13 cellular contexts compared by ENCODE assay signal in the genomic region with DNA sequence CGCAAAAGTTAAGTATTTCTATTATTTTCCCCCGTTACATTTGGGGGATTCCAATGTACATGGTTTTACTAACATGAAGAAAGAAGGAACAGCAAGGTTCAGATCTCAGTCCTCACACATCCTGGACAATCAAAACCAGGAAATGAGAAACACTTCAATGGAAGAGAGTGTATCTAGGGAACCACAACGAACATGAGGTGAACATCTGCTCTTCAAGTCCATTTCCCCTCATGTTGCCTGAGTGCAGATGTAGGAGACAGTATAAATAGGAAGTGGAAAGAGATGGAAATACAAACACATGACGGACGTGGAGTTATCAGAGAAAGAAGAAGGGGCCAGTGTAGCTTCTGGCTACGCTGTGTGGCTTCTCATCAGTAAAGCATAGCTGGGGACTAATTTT. TPM values are rescaled to one million over a fixed set of nuclear protein-coding genes. Genes with fewer than 3 reads are reported as not detected.
DNase-seq lines count a peak whose midpoint lies in the region; ATAC-seq and TF ChIP-seq lines count a peak whose summit lies in the region.
"Had no signal": no experiment of that assay in that cellular context is flagged by ENCODE, and none has a peak within 500 bp of the region (broad histone marks: within the 10 kb centered on the region; RNA-seq: fewer than 3 reads in every experiment).

No MANE protein-coding gene starts in this region.

- H2AFZ ChIP-seq in mesenchymal stem cell (ENCODE audit: low read depth, low read length) = peak overlapping the region; percentile 27
- H2AFZ ChIP-seq: parathyroid adenoma had no signal

- no peak overlapping the region for H3K4me3 Mint-ChIP-seq in activated CD4-positive, alpha-beta T cell treated with anti-CD3 and anti-CD28 coated beads for 36 hours
- no peak overlapping the region for H3K4me3 Mint-ChIP-seq in effector memory CD8-positive, alpha-beta T cell

- H4K8ac ChIP-seq in mesenchymal stem cell (ENCODE audit: low read length) = peak overlapping the region; percentile 45

- H3K4me1 Mint-ChIP-seq in activated CD4-positive, alpha-beta T cell treated with anti-CD3 and anti-CD28 coated beads for 36 hours = no peaks in the 10 kb centered on the region
- H3K4me1 Mint-ChIP-seq in effector memory CD8-positive, alpha-beta T cell (ENCODE audit: low read depth in 2 of 2) = no peaks in the 10 kb centered on the region

- H3K4me2 ChIP-seq in mesenchymal stem cell (ENCODE audit: low read length, poor library complexity, severe bottlenecking) = no peak overlapping the region

- no peaks in the 10 kb centered on the region for H3K9me3 ChIP-seq in mesenchymal stem cell (ENCODE audit: control insufficient read depth, low read length)
- H3K9me3 ChIP-seq: Caco-2, spleen had no signal

- no peak overlapping the region for H4K91ac ChIP-seq in mesenchymal stem cell (ENCODE audit: low read length)

- no peaks in the 10 kb centered on the region for H3K36me3 ChIP-seq in mesenchymal stem cell (ENCODE audit: control insufficient read depth in 1 of 2, insufficient read depth in 2 of 2, low read depth in 1 of 2, low read length in 2 of 2)
- H3K36me3 ChIP-seq: spleen had no signal

- H3K9ac ChIP-seq in mesenchymal stem cell (ENCODE audit: low read length) = no peak overlapping the region
- H3K9ac ChIP-seq: parathyroid adenoma had no signal

- H3K18ac ChIP-seq in mesenchymal stem cell (ENCODE audit: low read depth in 1 of 2, low read length in 2 of 2) = peak overlapping the region in 1 of 2 experiments; percentile 62

- H3K79me1 ChIP-seq in mesenchymal stem cell (replicated peaks; ENCODE audit: low read length, poor library complexity, severe bottlenecking) = no peaks in the 10 kb centered on the region

- TF ChIP-seq CTCF in astrocyte of the spinal cord (IDR thresholded peaks at IDR 0.05; ENCODE audit: low read depth, low read length) = no peak

- H3K27me3 ChIP-seq in mesenchymal stem cell (ENCODE audit: control insufficient read depth in 1 of 2, insufficient read depth in 1 of 2, low read length in 2 of 2) = no peaks in the 10 kb centered on the region
- H3K27me3 ChIP-seq: spleen had no signal

- 40% methylated on average over 4 of the region's 6 CpGs for WGBS in mesenchymal stem cell

- no peaks in the 10 kb centered on the region for H3K36me3 Mint-ChIP-seq in activated CD4-positive, alpha-beta T cell treated with anti-CD3 and anti-CD28 coated beads for 36 hours (ENCODE audit: low read depth)
- no peaks in the 10 kb centered on the region for H3K36me3 Mint-ChIP-seq in effector memory CD8-positive, alpha-beta T cell (ENCODE audit: insufficient read depth)

- no peak overlapping the region for H3K27ac Mint-ChIP-seq in activated CD4-positive, alpha-beta T cell treated with anti-CD3 and anti-CD28 coated beads for 36 hours
- no peak overlapping the region for H3K27ac Mint-ChIP-seq in effector memory CD8-positive, alpha-beta T cell

- no peak for ATAC-seq in activated CD4-positive, alpha-beta T cell treated with anti-CD3 and anti-CD28 coated beads for 36 hours
- no peak for ATAC-seq in effector memory CD8-positive, alpha-beta T cell (replicated peaks)

- H3K23ac ChIP-seq in mesenchymal stem cell (ENCODE audit: low read length in 2 of 2) = no peak overlapping the region

- H2AK5ac ChIP-seq in mesenchymal stem cell (ENCODE audit: low read length, severe bottlenecking) = peak overlapping the region; percentile 2

- no peak overlapping the region for H2BK120ac ChIP-seq in mesenchymal stem cell (ENCODE audit: low read depth, low read length)

- H3K4ac ChIP-seq in mesenchymal stem cell (ENCODE audit: low read depth in 1 of 2, low read length in 2 of 2) = peak overlapping the region in 1 of 2 experiments; percentile 86

- no peak overlapping the region for H3K27ac ChIP-seq in mesenchymal stem cell (ENCODE audit: low read length, poor library complexity, severe bottlenecking)
- H3K27ac ChIP-seq: parathyroid adenoma, spleen had no signal

- H3K4me1 ChIP-seq in mesenchymal stem cell (ENCODE audit: control insufficient read depth, insufficient read depth, low read depth, low read length) = no peaks in the 10 kb centered on the region
- H3K4me1 ChIP-seq: Caco-2, spleen had no signal

- DNase-seq in NCI-H1417 (lab: John Stamatoyannopoulos, UW) = peak; percentile 0 to 30 (median 9)
- no peak for DNase-seq in NCI-H1417 treated with DMSO at 0.1 percent for 48 hours (lab: John Stamatoyannopoulos, UW)
- DNase-seq in NCI-H146 (lab: John Stamatoyannopoulos, UW) = peak; percentile 22
- peak; percentile 31 for DNase-seq in astrocyte of the spinal cord (ENCODE audit: low read depth, low spot score)
- peak; percentile 59 for DNase-seq in mesenchymal stem cell
- DNase-seq in activated CD4-positive, alpha-beta T cell treated with anti-CD3 and anti-CD28 coated beads for 36 hours = no peak
- DNase-seq in NCI-H1436 (lab: John Stamatoyannopoulos, UW) = no peak
- no peak for DNase-seq in effector memory CD8-positive, alpha-beta T cell
- DNase-seq: activated CD4-positive, alpha-beta T cell treated with anti-CD3 and anti-CD28 coated beads, Interleukin-2, amount 50 U/mL, for 4 hours; Caco-2; spleen; T-helper 9 cell had no signal

- intact Hi-C loops in activated CD4-positive, alpha-beta T cell treated with anti-CD3 and anti-CD28 coated beads for 36 hours (cut with DNase I, micrococcal nuclease) = no loop called here

- H3K4me3 ChIP-seq in astrocyte of the spinal cord (ENCODE audit: low read depth, low read length) = no peak overlapping the region
- no peak overlapping the region for H3K4me3 ChIP-seq in mesenchymal stem cell (ENCODE audit: insufficient read depth in 1 of 2, low read depth in 1 of 2, low read length in 2 of 2)
- H3K4me3 ChIP-seq: spleen had no signal

- H3K9me3 Mint-ChIP-seq in activated CD4-positive, alpha-beta T cell treated with anti-CD3 and anti-CD28 coated beads for 36 hours (ENCODE audit: low read depth) = no peaks in the 10 kb centered on the region
- H3K9me3 Mint-ChIP-seq in effector memory CD8-positive, alpha-beta T cell = no peaks in the 10 kb centered on the region

- H3K27me3 Mint-ChIP-seq in activated CD4-positive, alpha-beta T cell treated with anti-CD3 and anti-CD28 coated beads for 36 hours = peaks cover 16% of the 10 kb centered on the region
- peaks cover 20 to 27% of the 10 kb centered on the region in 2 donors for H3K27me3 Mint-ChIP-seq in effector memory CD8-positive, alpha-beta T cell

- CTCF ChIA-PET in activated CD4-positive, alpha-beta T cell treated with anti-CD3 and anti-CD28 coated beads for 36 hours (lab: Charles Lee) = interaction anchor here (0.6 to 0.9 kb wide), 2 partner anchors 9 to 181 kb away, joined by 3 read pairs; no protein-coding TSS in a partner anchor

- no peak overlapping the region for H2BK5ac ChIP-seq in mesenchymal stem cell (ENCODE audit: low read depth, low read length, poor library complexity, severe bottlenecking)

- POLR2A ChIA-PET in activated CD4-positive, alpha-beta T cell treated with anti-CD3 and anti-CD28 coated beads for 36 hours (lab: Charles Lee) = no interaction called here

- no peak overlapping the region for H2BK15ac ChIP-seq in mesenchymal stem cell (ENCODE audit: low read depth, poor library complexity, severe bottlenecking)

- peak overlapping the region in 1 of 2 experiments; percentile 84 for H2BK12ac ChIP-seq in mesenchymal stem cell (ENCODE audit: low read length in 2 of 2)

- in situ Hi-C loops in astrocyte of the spinal cord (cut with HindIII; ENCODE audit: low sequenced_read_pairs) = no loop called here

- H3K14ac ChIP-seq in mesenchymal stem cell (ENCODE audit: low read length in 2 of 2) = no peak overlapping the region

RNA-seq across cellular contexts. Expression of gene CHN1, which starts 52.6 kb away (rescaled TPM):
- 21.7 TPM for polyA plus RNA-seq in mesenchymal stem cell (2013, experiment 1 of 2)
- polyA plus RNA-seq in mesenchymal stem cell (2013, experiment 2 of 2) = 20.5 TPM
- 1 to 10 TPM; 3.8 TPM for total RNA-seq in activated CD4-positive, alpha-beta T cell treated with anti-CD3 and anti-CD28 coated beads for 36 hours

Comparison
In these comparisons a context has a peak if more than half of its experiments do, and no peak if none do; other contexts are left out.
1. DNase-seq: peak in NCI-H1417 (3 of 3), NCI-H146 (single experiment), astrocyte of the spinal cord (single experiment) and mesenchymal stem cell (single experiment); none in NCI-H1417 treated with DMSO at 0.1 percent for 48 hours (single experiment), activated CD4-positive, alpha-beta T cell treated with anti-CD3 and anti-CD28 coated beads for 36 hours (single experiment), NCI-H1436 (single experiment) and effector memory CD8-positive, alpha-beta T cell (0 of 3).